ENCODE assay signal across 22 cellular contexts in the genomic region with DNA sequence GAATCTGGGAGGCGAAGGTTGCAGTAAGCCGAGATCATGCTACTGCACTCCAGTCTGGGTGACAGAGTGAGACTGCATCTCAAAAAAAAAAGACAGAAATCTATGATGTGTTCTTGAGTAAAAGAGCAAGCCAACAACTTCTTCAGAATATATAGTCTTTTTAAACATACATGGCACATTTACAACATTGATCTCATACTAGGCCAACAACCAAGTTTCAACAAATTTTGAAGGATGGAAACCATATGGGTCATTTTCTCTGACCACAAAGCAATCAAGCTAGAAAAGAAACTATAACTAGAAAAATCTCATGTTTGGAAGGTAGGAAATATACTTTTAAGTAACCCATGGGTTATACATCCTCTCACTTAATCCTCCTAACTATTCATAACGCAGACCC. TPM values are rescaled to one million over a fixed set of nuclear protein-coding genes. Genes with fewer than 3 reads are reported as not detected.
DNase-seq lines count a peak whose midpoint lies in the region; ATAC-seq and TF ChIP-seq lines count a peak whose summit lies in the region.
"Had no signal": no experiment of that assay in that cellular context is flagged by ENCODE, and none has a peak within 500 bp of the region (broad histone marks: within the 10 kb centered on the region; RNA-seq: fewer than 3 reads in every experiment).

No MANE protein-coding gene starts in this region.

- CTCF ChIA-PET in activated CD4-positive, alpha-beta T cell treated with anti-CD3 and anti-CD28 coated beads, Interleukin-2, amount 10 ng/mL, durations not matched to agents 7 days and 5 days (lab: Charles Lee): interaction anchor here (1.3 kb wide), 1 partner anchor 38 kb away, joined by 5 read pairs; a partner anchor contains a TSS
- CTCF ChIA-PET in activated CD4-positive, alpha-beta T cell treated with anti-CD3 and anti-CD28 coated beads for 36 hours (lab: Charles Lee): interaction anchor here (0.5 to 1.2 kb wide), 3 partner anchors 38 to 106 kb away, joined by 3 to 4 read pairs (median 4); a partner anchor contains a TSS
- CTCF ChIA-PET in CD8-positive, alpha-beta memory T cell (lab: Charles Lee): interaction anchor here (1.2 kb wide), 1 partner anchor 8 kb away, joined by 3 read pairs; no protein-coding TSS in a partner anchor
- CTCF ChIA-PET in PC-3 (lab: Charles Lee): no interaction called here

- peaks cover 3% of the 10 kb centered on the region for H3K4me1 Mint-ChIP-seq in activated CD4-positive, alpha-beta T cell treated with anti-CD3 and anti-CD28 coated beads, Interleukin-2, amount 10 ng/mL, durations not matched to agents 7 days and 5 days
- no peaks in the 10 kb centered on the region for H3K4me1 Mint-ChIP-seq in activated CD4-positive, alpha-beta T cell treated with anti-CD3 and anti-CD28 coated beads for 36 hours
- H3K4me1 Mint-ChIP-seq in CD8-positive, alpha-beta memory T cell: peaks cover 4 to 13% (median 9%) of the 10 kb centered on the region in 3 donors
- peaks cover 5% of the 10 kb centered on the region for H3K4me1 Mint-ChIP-seq in chondrocyte (ENCODE audit: low read depth)
- peaks cover 0 to 14% (median 3%) of the 10 kb centered on the region in 4 donors for H3K4me1 Mint-ChIP-seq in naive thymus-derived CD8-positive, alpha-beta T cell

- H3K9ac ChIP-seq in PC-3 (ENCODE audit: low read length): no peak overlapping the region
- H3K9ac ChIP-seq: GM23248 had no signal

- ATAC-seq in activated CD4-positive, alpha-beta T cell treated with anti-CD3 and anti-CD28 coated beads for 36 hours: no peak
- no peak for ATAC-seq in naive thymus-derived CD8-positive, alpha-beta T cell
- ATAC-seq in GM21360 (IDR thresholded peaks at IDR 0.05; ENCODE audit: unreplicated experiment): no peak
- no peak for ATAC-seq in PC-3
- no peak for ATAC-seq in HG03342 (IDR thresholded peaks at IDR 0.05; ENCODE audit: unreplicated experiment)

- H3K4me3 ChIP-seq in CD8-positive, alpha-beta memory T cell (ENCODE audit: low read length): no peak overlapping the region
- H3K4me3 ChIP-seq in PC-3 (ENCODE audit: low read length): no peak overlapping the region
- H3K4me3 ChIP-seq: GM23248, MG63 had no signal

- H3K27me3 ChIP-seq in CD8-positive, alpha-beta memory T cell (ENCODE audit: insufficient read depth, low read length, poor library complexity, severe bottlenecking): no peaks in the 10 kb centered on the region
- H3K27me3 ChIP-seq in PC-3 (ENCODE audit: low read length): no peaks in the 10 kb centered on the region
- H3K27me3 ChIP-seq: BE2C, MG63 had no signal

- no peaks in the 10 kb centered on the region for H3K9me2 ChIP-seq in PC-3 (replicated peaks; ENCODE audit: low read length)

- H3K27ac Mint-ChIP-seq in activated CD4-positive, alpha-beta T cell treated with anti-CD3 and anti-CD28 coated beads, Interleukin-2, amount 10 ng/mL, durations not matched to agents 7 days and 5 days: peak overlapping the region; percentile 11
- no peak overlapping the region for H3K27ac Mint-ChIP-seq in activated CD4-positive, alpha-beta T cell treated with anti-CD3 and anti-CD28 coated beads for 36 hours
- H3K27ac Mint-ChIP-seq in CD8-positive, alpha-beta memory T cell: peak overlapping the region in 5 of 8 donors; percentile 43 to 64 (median 57)
- peak overlapping the region; percentile 65 for H3K27ac Mint-ChIP-seq in chondrocyte (ENCODE audit: unreplicated experiment)
- peak overlapping the region in 6 of 10 donors; percentile 7 to 56 (median 37) for H3K27ac Mint-ChIP-seq in naive thymus-derived CD8-positive, alpha-beta T cell

- no peak overlapping the region for H3K4me3 Mint-ChIP-seq in activated CD4-positive, alpha-beta T cell treated with anti-CD3 and anti-CD28 coated beads, Interleukin-2, amount 10 ng/mL, durations not matched to agents 7 days and 5 days
- H3K4me3 Mint-ChIP-seq in activated CD4-positive, alpha-beta T cell treated with anti-CD3 and anti-CD28 coated beads for 36 hours: no peak overlapping the region
- no peak overlapping the region for H3K4me3 Mint-ChIP-seq in CD8-positive, alpha-beta memory T cell
- no peak overlapping the region for H3K4me3 Mint-ChIP-seq in chondrocyte (ENCODE audit: unreplicated experiment)
- H3K4me3 Mint-ChIP-seq in naive thymus-derived CD8-positive, alpha-beta T cell: no peak overlapping the region
- H3K4me3 Mint-ChIP-seq: CD4-positive, alpha-beta memory T cell had no signal

- intact Hi-C loops in activated CD4-positive, alpha-beta T cell treated with anti-CD3 and anti-CD28 coated beads for 36 hours (cut with DNase I, micrococcal nuclease): no loop called here
- intact Hi-C loops in PC-3 (cut with micrococcal nuclease): no loop called here

- DNase-seq in activated CD4-positive, alpha-beta T cell treated with anti-CD3 and anti-CD28 coated beads, Interleukin-2, amount 10 ng/mL, durations not matched to agents 7 days and 5 days: no peak
- no peak for DNase-seq in activated CD4-positive, alpha-beta T cell treated with anti-CD3 and anti-CD28 coated beads for 36 hours
- no peak for DNase-seq in CD8-positive, alpha-beta memory T cell
- DNase-seq in chondrocyte (ENCODE audit: low spot score) (no peak), PC-3 (no peak)
- DNase-seq in naive thymus-derived CD8-positive, alpha-beta T cell: no peak
- DNase-seq: BE2C; CD4-positive, alpha-beta memory T cell; GM23248; HCEC 1CT; Kasumi-1; MG63; NCI-H1092 treated with DMSO at 0.1 percent for 48 hours; NCI-H146; NCI-H2029 treated with DMSO at 0.1 percent for 48 hours; NCI-H446; NCI-H526 treated with DMSO at 0.1 percent for 48 hours; NK-92 treated with Interleukin-12 subunit alpha and Interleukin-12 subunit beta, amount 100 ng/mL, for 24 hours; Right ventricle myocardium superior had no signal

- no peaks in the 10 kb centered on the region for H3K4me1 ChIP-seq in CD8-positive, alpha-beta memory T cell (ENCODE audit: insufficient read depth, low read length)
- H3K4me1 ChIP-seq in PC-3 (ENCODE audit: insufficient read depth, low read length): peaks cover 8% of the 10 kb centered on the region
- H3K4me1 ChIP-seq: BE2C had no signal

- H3K36me3 Mint-ChIP-seq in activated CD4-positive, alpha-beta T cell treated with anti-CD3 and anti-CD28 coated beads, Interleukin-2, amount 10 ng/mL, durations not matched to agents 7 days and 5 days (ENCODE audit: low read depth): peaks cover 67% of the 10 kb centered on the region
- H3K36me3 Mint-ChIP-seq in activated CD4-positive, alpha-beta T cell treated with anti-CD3 and anti-CD28 coated beads for 36 hours (ENCODE audit: low read depth): peaks cover 42% of the 10 kb centered on the region
- H3K36me3 Mint-ChIP-seq in CD8-positive, alpha-beta memory T cell: peaks cover 16 to 71% (median 45%) of the 10 kb centered on the region in 3 donors
- peaks cover 35% of the 10 kb centered on the region for H3K36me3 Mint-ChIP-seq in chondrocyte (ENCODE audit: low read depth)
- H3K36me3 Mint-ChIP-seq in naive thymus-derived CD8-positive, alpha-beta T cell: peaks cover 13 to 72% (median 53%) of the 10 kb centered on the region in 3 donors

- H3K4me2 ChIP-seq in PC-3 (ENCODE audit: low read length): no peak overlapping the region

- H4K20me1 ChIP-seq in PC-3 (ENCODE audit: low read length): no peaks in the 10 kb centered on the region

- POLR2A ChIA-PET in activated CD4-positive, alpha-beta T cell treated with anti-CD3 and anti-CD28 coated beads, Interleukin-2, amount 10 ng/mL, durations not matched to agents 7 days and 5 days (lab: Charles Lee): no interaction called here
- POLR2A ChIA-PET in activated CD4-positive, alpha-beta T cell treated with anti-CD3 and anti-CD28 coated beads for 36 hours (lab: Charles Lee): no interaction called here
- POLR2A ChIA-PET in CD8-positive, alpha-beta memory T cell (lab: Charles Lee): no interaction called here
- POLR2A ChIA-PET in naive thymus-derived CD8-positive, alpha-beta T cell (lab: Charles Lee): interaction anchor here (0.7 to 1.3 kb wide), 4 partner anchors 28 to 82 kb away, joined by 3 to 4 read pairs (median 4); no protein-coding TSS in a partner anchor
- POLR2A ChIA-PET in PC-3 (lab: Charles Lee; ENCODE audit: unreplicated experiment): no interaction called here

- H3K27ac ChIP-seq in CD8-positive, alpha-beta memory T cell (ENCODE audit: low read depth, low read length): no peak overlapping the region
- no peak overlapping the region for H3K27ac ChIP-seq in PC-3 (ENCODE audit: low read length)
- H3K27ac ChIP-seq: 22Rv1 had no signal

- no peaks in the 10 kb centered on the region for H3K9me3 ChIP-seq in CD8-positive, alpha-beta memory T cell (ENCODE audit: low read length)
- no peaks in the 10 kb centered on the region for H3K9me3 ChIP-seq in PC-3 (ENCODE audit: low read length)
- H3K9me3 ChIP-seq: BE2C, MG63 had no signal

- no peaks in the 10 kb centered on the region for H3F3A ChIP-seq in PC-3 (ENCODE audit: low read length, unreplicated experiment)

- H3K36me3 ChIP-seq in CD8-positive, alpha-beta memory T cell (ENCODE audit: insufficient read depth, low read length): peaks cover 26% of the 10 kb centered on the region
- H3K36me3 ChIP-seq in PC-3 (ENCODE audit: low read depth, low read length): 0 out of 2 replicates have a peak, but pooled peaks cover 4% of the 10 kb centered on the region
- H3K36me3 ChIP-seq: BE2C had no signal

- TF ChIP-seq CTCF in chondrocyte (IDR thresholded peaks at IDR 0.05) (no peak), PC-3 (conservative IDR thresholded peaks at IDR 0.05; ENCODE audit: low read depth, low read length) (no peak)

- no peak overlapping the region for H2AFZ ChIP-seq in PC-3 (ENCODE audit: low read length)
- H2AFZ ChIP-seq: GM23248 had no signal

- no TSS peak for BruUV-seq in PC-3 (replicated peaks; lab: Mats Ljungman, UMichigan)

- H3K27me3 Mint-ChIP-seq in activated CD4-positive, alpha-beta T cell treated with anti-CD3 and anti-CD28 coated beads, Interleukin-2, amount 10 ng/mL, durations not matched to agents 7 days and 5 days: no peaks in the 10 kb centered on the region
- no peaks in the 10 kb centered on the region for H3K27me3 Mint-ChIP-seq in activated CD4-positive, alpha-beta T cell treated with anti-CD3 and anti-CD28 coated beads for 36 hours
- H3K27me3 Mint-ChIP-seq in CD8-positive, alpha-beta memory T cell: no peaks in the 10 kb centered on the region
- H3K27me3 Mint-ChIP-seq in chondrocyte (ENCODE audit: low read depth): no peaks in the 10 kb centered on the region
- no peaks in the 10 kb centered on the region for H3K27me3 Mint-ChIP-seq in naive thymus-derived CD8-positive, alpha-beta T cell
- H3K27me3 Mint-ChIP-seq: CD4-positive, alpha-beta memory T cell had no signal

- peaks cover 2% of the 10 kb centered on the region for H3K9me3 Mint-ChIP-seq in activated CD4-positive, alpha-beta T cell treated with anti-CD3 and anti-CD28 coated beads, Interleukin-2, amount 10 ng/mL, durations not matched to agents 7 days and 5 days
- peaks cover 2% of the 10 kb centered on the region for H3K9me3 Mint-ChIP-seq in activated CD4-positive, alpha-beta T cell treated with anti-CD3 and anti-CD28 coated beads for 36 hours (ENCODE audit: low read depth)
- no peaks in the 10 kb centered on the region for H3K9me3 Mint-ChIP-seq in CD8-positive, alpha-beta memory T cell
- peaks cover 6% of the 10 kb centered on the region for H3K9me3 Mint-ChIP-seq in chondrocyte (ENCODE audit: low read depth)
- peaks cover 0 to 6% (median 0%) of the 10 kb centered on the region in 9 donors for H3K9me3 Mint-ChIP-seq in naive thymus-derived CD8-positive, alpha-beta T cell

- H3K79me2 ChIP-seq in PC-3 (ENCODE audit: low read length): no peaks in the 10 kb centered on the region

RNA-seq across cellular contexts. Expression of a gene that starts 38.2 kb away (rescaled TPM):
- 10 to 100 TPM; 10.1 to 11.9 TPM for total RNA-seq in activated CD4-positive, alpha-beta T cell treated with anti-CD3 and anti-CD28 coated beads, Interleukin-2, amount 10 ng/mL, durations not matched to agents 7 days and 5 days
- total RNA-seq in activated CD4-positive, alpha-beta T cell treated with anti-CD3 and anti-CD28 coated beads for 36 hours: 1 to 10 TPM; 6.6 to 7.9 TPM
- total RNA-seq in CD8-positive, alpha-beta memory T cell: 10 to 100 TPM; 11.8 to 12.1 TPM
- 28.6 TPM for polyA plus RNA-seq in CD8-positive, alpha-beta memory T cell
- total RNA-seq in chondrocyte (10.0 to 12.5 TPM (median 10.7 TPM) in 3 replicates), PC-3 (2014; rRNA removed) (7.4 and 9.0 TPM in 2 replicates)
- total RNA-seq in naive thymus-derived CD8-positive, alpha-beta T cell: 10 to 100 TPM; 24.6 to 25.4 TPM
- 10 to 100 TPM; 16.4 to 25.5 (median 17.3) TPM for polyA plus RNA-seq in naive thymus-derived CD8-positive, alpha-beta T cell

RNA-seq across cellular contexts. Expression of a gene that starts 53.4 kb away (rescaled TPM):
- total RNA-seq in activated CD4-positive, alpha-beta T cell treated with anti-CD3 and anti-CD28 coated beads, Interleukin-2, amount 10 ng/mL, durations not matched to agents 7 days and 5 days: 1,000 to 10,000 TPM in 1 of 2 experiments, 100 to 1,000 TPM in 1; 800 to 1,022 TPM
- total RNA-seq in activated CD4-positive, alpha-beta T cell treated with anti-CD3 and anti-CD28 coated beads for 36 hours: 100 to 1,000 TPM; 557 to 771 TPM
- total RNA-seq in CD8-positive, alpha-beta memory T cell: 100 to 1,000 TPM; 306 to 325 TPM
- 88.7 TPM for polyA plus RNA-seq in CD8-positive, alpha-beta memory T cell
- total RNA-seq in chondrocyte (111 to 156 TPM (median 152 TPM) in 3 replicates), PC-3 (2014; rRNA removed) (177 and 206 TPM in 2 replicates)
- total RNA-seq in naive thymus-derived CD8-positive, alpha-beta T cell: 10 to 100 TPM; 83.3 to 86.0 TPM
- polyA plus RNA-seq in naive thymus-derived CD8-positive, alpha-beta T cell: 100 to 1,000 TPM; 197 to 238 (median 205) TPM
